ENCODE assay signal across 13 cellular contexts in the genomic region with DNA sequence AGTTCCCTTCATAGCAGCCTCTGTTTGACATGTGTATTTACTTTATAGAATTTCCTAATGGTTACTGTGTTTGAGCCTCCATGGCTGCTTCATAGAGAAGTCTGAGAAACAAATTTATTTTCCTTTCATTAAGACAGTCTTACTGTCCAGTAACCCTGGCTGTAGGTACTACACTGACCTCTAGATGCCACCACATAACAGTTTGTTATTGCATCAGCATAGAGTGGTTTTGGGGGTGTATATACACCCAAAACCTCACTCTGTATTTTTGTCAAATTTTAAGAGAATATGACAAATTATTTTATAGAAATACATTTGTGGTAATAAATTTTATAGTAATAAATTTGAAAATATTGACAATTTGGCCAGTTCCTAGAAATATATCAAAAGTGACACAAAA. TPM values are rescaled to one million over a fixed set of nuclear protein-coding genes. Genes with fewer than 3 reads are reported as not detected.
DNase-seq lines count a peak whose midpoint lies in the region; ATAC-seq, FAIRE-seq and TF ChIP-seq lines count a peak whose summit lies in the region.
"Had no signal": no experiment of that assay in that cellular context is flagged by ENCODE, and none has a peak within 500 bp of the region (broad histone marks: within the 10 kb centered on the region; RNA-seq: fewer than 3 reads in every experiment).

No MANE protein-coding gene starts in this region.

- H3K4me3 ChIP-seq in BE2C (ENCODE audit: low read depth, low read length) = no peak overlapping the region
- no peak overlapping the region for H3K4me3 ChIP-seq in hepatocyte
- H3K4me3 ChIP-seq in lower leg skin (ENCODE audit: low read depth, poor library complexity, severe bottlenecking) = no peak overlapping the region
- H3K4me3 ChIP-seq: SJSA1 had no signal

- no peak for DNase-seq in BE2C
- DNase-seq in HTR-8/SVneo (ENCODE audit: insufficient read length, low spot score) = peak; percentile 37
- DNase-seq in WTC11 (ENCODE audit: low spot score) = no peak
- DNase-seq in hepatocyte (ENCODE audit: low spot score) = no peak
- no peak for DNase-seq in NOMO-1 (lab: John Stamatoyannopoulos, UW; ENCODE audit: unreplicated experiment in 2 of 2)
- no peak for DNase-seq in GF-D8 (lab: John Stamatoyannopoulos, UW)
- DNase-seq in lower leg skin (ENCODE audit: low spot score in 2 of 2) = no peak
- DNase-seq: activated CD4-positive, alpha-beta T cell treated with anti-CD3 and anti-CD28 coated beads, Interleukin-2, amount 50 U/mL, for 4 hours; activated naive CD8-positive, alpha-beta T cell treated with anti-CD3 and anti-CD28 coated beads, Interleukin-2, amount 10 ng/mL, durations not matched to agents 7 days and 5 days; islet precursor cell; stimulated activated naive CD8-positive, alpha-beta T cell treated with anti-CD3 and anti-CD28 coated beads, Interleukin-15, amount 100 ng/mL, for 72 hours had no signal

- peaks cover 15% of the 10 kb centered on the region for H3K36me3 Mint-ChIP-seq in WTC11

- FAIRE-seq in HTR-8/SVneo (lab: Jason Lieb, UNC) = no peak

- H3K36me3 ChIP-seq in BE2C (no peaks in the 10 kb centered on the region), hepatocyte (replicated peaks; ENCODE audit: insufficient read depth, low read depth) (no peaks in the 10 kb centered on the region)
- H3K36me3 ChIP-seq: SJSA1 had no signal

- peaks cover 5% of the 10 kb centered on the region; the same call in 1 of the 2 replicates for H3K9me3 Mint-ChIP-seq in WTC11
- H3K9me3 Mint-ChIP-seq: stimulated activated naive CD8-positive, alpha-beta T cell treated with anti-CD3 and anti-CD28 coated beads, Interleukin-15, amount 100 ng/mL, for 72 hours had no signal

- no peak for ATAC-seq in WTC11
- ATAC-seq in HG03439 (IDR thresholded peaks at IDR 0.05; ENCODE audit: unreplicated experiment) = no peak
- ATAC-seq: stimulated activated naive CD8-positive, alpha-beta T cell treated with anti-CD3 and anti-CD28 coated beads, Interleukin-15, amount 100 ng/mL, for 72 hours had no signal

- intact Hi-C loops in lower leg skin (cut with DNase I; ENCODE audit: low total_unique reads) = no loop called here

- H3K9me2 ChIP-seq in hepatocyte (replicated peaks; ENCODE audit: insufficient read depth) = no peaks in the 10 kb centered on the region

- no peak overlapping the region for H3K4me3 Mint-ChIP-seq in WTC11
- H3K4me3 Mint-ChIP-seq: activated naive CD8-positive, alpha-beta T cell treated with anti-CD3 and anti-CD28 coated beads, Interleukin-2, amount 10 ng/mL, durations not matched to agents 7 days and 5 days; stimulated activated naive CD8-positive, alpha-beta T cell treated with anti-CD3 and anti-CD28 coated beads, Interleukin-15, amount 100 ng/mL, for 72 hours had no signal

- no peaks in the 10 kb centered on the region for H3K79me2 ChIP-seq in hepatocyte

- POLR2A ChIA-PET in WTC11 (lab: Charles Lee) = no interaction called here

- no peak overlapping the region for H2AFZ ChIP-seq in hepatocyte

- H3K27ac ChIP-seq in hepatocyte = no peak overlapping the region
- H3K27ac ChIP-seq: SJSA1 had no signal

- H3K27me3 Mint-ChIP-seq in WTC11 (ENCODE audit: low read depth) = no peaks in the 10 kb centered on the region
- H3K27me3 Mint-ChIP-seq: activated naive CD8-positive, alpha-beta T cell treated with anti-CD3 and anti-CD28 coated beads, Interleukin-2, amount 10 ng/mL, durations not matched to agents 7 days and 5 days; stimulated activated naive CD8-positive, alpha-beta T cell treated with anti-CD3 and anti-CD28 coated beads, Interleukin-15, amount 100 ng/mL, for 72 hours had no signal

- H3K9me3 ChIP-seq in BE2C (no peaks in the 10 kb centered on the region), hepatocyte (ENCODE audit: low read depth) (peaks cover 12% of the 10 kb centered on the region)
- H3K9me3 ChIP-seq: SJSA1 had no signal

- no peaks in the 10 kb centered on the region for H4K20me1 ChIP-seq in hepatocyte (ENCODE audit: insufficient read depth, poor library complexity, severe bottlenecking)

- H3K4me1 ChIP-seq in BE2C (peaks cover 4% of the 10 kb centered on the region; the same call in 1 of the 2 replicates), hepatocyte (ENCODE audit: insufficient read depth) (no peaks in the 10 kb centered on the region)
- H3K4me1 ChIP-seq: SJSA1 had no signal

- TF ChIP-seq POLR2A in lower leg skin (IDR thresholded peaks at IDR 0.05) = no peak

- peak overlapping the region; percentile 69; the same call in 1 of the 2 replicates for H3K27ac Mint-ChIP-seq in WTC11
- H3K27ac Mint-ChIP-seq: activated naive CD8-positive, alpha-beta T cell treated with anti-CD3 and anti-CD28 coated beads, Interleukin-2, amount 10 ng/mL, durations not matched to agents 7 days and 5 days had no signal

- H3K4me2 ChIP-seq in hepatocyte = no peak overlapping the region

- CTCF ChIA-PET in WTC11 (lab: Charles Lee) = interaction anchor here (1.1 kb wide), 1 partner anchor 8 kb away, joined by 3 read pairs; no protein-coding TSS in a partner anchor

- TF ChIP-seq CTCF in BE2C (IDR thresholded peaks at IDR 0.05; ENCODE audit: low read depth, low read length) (peak; percentile 15; the same call in 1 of the 2 replicates), WTC11 (IDR thresholded peaks at IDR 0.05) (no peak), hepatocyte (IDR thresholded peaks at IDR 0.05; ENCODE audit: poor library complexity) (peak; percentile 31), lower leg skin (IDR thresholded peaks at IDR 0.05) (no peak)

- H3K4me1 Mint-ChIP-seq in WTC11 = no peaks in the 10 kb centered on the region; the same call in 1 of the 2 replicates
- H3K4me1 Mint-ChIP-seq: stimulated activated naive CD8-positive, alpha-beta T cell treated with anti-CD3 and anti-CD28 coated beads, Interleukin-15, amount 100 ng/mL, for 72 hours had no signal

- H3K27me3 ChIP-seq in BE2C (no peaks in the 10 kb centered on the region), hepatocyte (no peaks in the 10 kb centered on the region)
- H3K27me3 ChIP-seq: SJSA1 had no signal

TF ChIP-seq in WTC11, 78 proteins besides CTCF, POLR2A, EP300 and RAD21:
- TF ChIP-seq NR2C2 (CRISPR knock-in tag; IDR thresholded peaks at IDR 0.05) (no peak), GABPB1 (CRISPR knock-in tag; IDR thresholded peaks at IDR 0.05) (peak; percentile 69), JAZF1 (CRISPR knock-in tag; IDR thresholded peaks at IDR 0.05) (no peak)
- TF ChIP-seq, protein P1, sequence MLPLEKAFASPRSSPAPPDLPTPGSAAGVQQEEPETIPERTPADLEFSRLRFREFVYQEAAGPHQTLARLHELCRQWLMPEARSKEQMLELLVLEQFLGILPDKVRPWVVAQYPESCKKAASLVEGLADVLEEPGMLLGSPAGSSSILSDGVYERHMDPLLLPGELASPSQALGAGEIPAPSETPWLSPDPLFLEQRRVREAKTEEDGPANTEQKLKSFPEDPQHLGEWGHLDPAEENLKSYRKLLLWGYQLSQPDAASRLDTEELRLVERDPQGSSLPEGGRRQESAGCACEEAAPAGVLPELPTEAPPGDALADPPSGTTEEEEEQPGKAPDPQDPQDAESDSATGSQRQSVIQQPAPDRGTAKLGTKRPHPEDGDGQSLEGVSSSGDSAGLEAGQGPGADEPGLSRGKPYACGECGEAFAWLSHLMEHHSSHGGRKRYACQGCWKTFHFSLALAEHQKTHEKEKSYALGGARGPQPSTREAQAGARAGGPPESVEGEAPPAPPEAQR (CRISPR knock-in tag; IDR thresholded peaks at IDR 0.05) = no peak

RNA-seq across cellular contexts. Expression of a gene that starts 57.3 kb away (rescaled TPM):
- 8.8 TPM for polyA plus RNA-seq in BE2C (2012; ENCODE audit: insufficient read depth, insufficient read length, low read depth)
- total RNA-seq in WTC11 (2021) = 38.8 to 47.7 TPM (median 47.5 TPM) in 3 replicates
- total RNA-seq in hepatocyte = 11.2 and 22.4 TPM in 2 replicates
- 15.0 and 20.6 TPM in 2 replicates for polyA plus RNA-seq in hepatocyte
- 10 to 100 TPM in 3 of 4 donors, 1 to 10 TPM in 1; 7.4 to 39.2 (median 18.5) TPM for total RNA-seq in lower leg skin

Comparison
In these comparisons a context has a peak if more than half of its experiments do, and no peak if none do; other contexts are left out.
1. CTCF ChIP-seq: peak in BE2C (single experiment) and hepatocyte (single experiment); none in WTC11 (single experiment) and lower leg skin (0 of 3).